ENCODE assay signal across 18 cellular contexts in the genomic region with DNA sequence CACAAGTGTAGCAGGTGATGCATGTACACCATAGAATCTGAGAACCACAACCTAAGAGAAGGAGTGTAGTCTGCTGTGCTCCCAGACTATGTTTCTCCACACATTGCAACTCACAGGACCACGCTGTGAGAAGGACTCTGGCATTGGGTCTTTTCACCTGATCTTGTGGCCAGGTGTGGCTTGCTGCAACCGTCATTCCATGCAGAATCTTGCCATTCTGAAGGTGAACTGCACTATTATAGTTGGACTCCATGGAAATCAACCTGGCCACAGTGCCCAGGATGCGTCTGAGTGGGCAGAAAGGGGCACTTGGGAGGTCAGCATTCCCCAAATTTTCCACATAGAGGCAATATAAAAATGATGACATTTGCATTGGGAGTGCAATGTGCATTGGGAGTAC.
DNase-seq lines count a peak whose midpoint lies in the region; ATAC-seq, FAIRE-seq and TF ChIP-seq lines count a peak whose summit lies in the region.
"Had no signal": no experiment of that assay in that cellular context is flagged by ENCODE, and none has a peak within 500 bp of the region (broad histone marks: within the 10 kb centered on the region; RNA-seq: fewer than 3 reads in every experiment).

No MANE protein-coding gene starts in this region.

- no peaks in the 10 kb centered on the region for H3K27me3 ChIP-seq in neutrophil
- H3K27me3 ChIP-seq: BLaER1 had no signal

- H3K9me3 ChIP-seq in neutrophil, result no peaks in the 10 kb centered on the region
- H3K9me3 ChIP-seq: BLaER1, Caco-2, HAP-1 had no signal

- peak; percentile 7 for DNase-seq in activated CD8-positive, alpha-beta T cell treated with anti-CD3 and anti-CD28 coated beads, Interleukin-2, amount 10 ng/mL, durations not matched to agents 7 days and 5 days
- DNase-seq in activated CD8-positive, alpha-beta T cell treated with anti-CD3 and anti-CD28 coated beads for 36 hours, result no peak
- DNase-seq in AG20443 (ENCODE audit: low spot score) (peak; percentile 2), left lobe of liver (ENCODE audit: low spot score) (peak; percentile 24), frontal cortex (ENCODE audit: low spot score in 2 of 2) (no peak), NCI-H187 treated with DMSO at 0.1 percent for 48 hours (lab: John Stamatoyannopoulos, UW) (no peak), islet precursor cell (no peak)
- DNase-seq: AML-193; Caco-2; CD8-positive, alpha-beta memory T cell; DND-41; GDM1; GOT3 had no signal

- H3K27ac ChIP-seq in neutrophil, result peak overlapping the region; percentile 26
- H3K27ac ChIP-seq: 22Rv1, BLaER1 had no signal

- CTCF ChIA-PET in activated CD8-positive, alpha-beta T cell treated with anti-CD3 and anti-CD28 coated beads, Interleukin-2, amount 10 ng/mL, durations not matched to agents 7 days and 5 days (lab: Charles Lee), result interaction anchor here (3.2 kb wide), 1 partner anchor 27 kb away, joined by 16 read pairs; no protein-coding TSS in a partner anchor
- CTCF ChIA-PET in activated CD8-positive, alpha-beta T cell treated with anti-CD3 and anti-CD28 coated beads for 36 hours (lab: Charles Lee), result interaction anchor here (1.4 to 5.3 kb wide), 2 partner anchors 27 to 212 kb away, joined by 3 to 44 read pairs; no protein-coding TSS in a partner anchor

- no peak overlapping the region for H3K4me3 Mint-ChIP-seq in activated CD8-positive, alpha-beta T cell treated with anti-CD3 and anti-CD28 coated beads, Interleukin-2, amount 10 ng/mL, durations not matched to agents 7 days and 5 days
- no peak overlapping the region for H3K4me3 Mint-ChIP-seq in activated CD8-positive, alpha-beta T cell treated with anti-CD3 and anti-CD28 coated beads for 36 hours
- H3K4me3 Mint-ChIP-seq: CD8-positive, alpha-beta memory T cell had no signal

- no peaks in the 10 kb centered on the region for H3K9me3 Mint-ChIP-seq in activated CD8-positive, alpha-beta T cell treated with anti-CD3 and anti-CD28 coated beads, Interleukin-2, amount 10 ng/mL, durations not matched to agents 7 days and 5 days (ENCODE audit: insufficient read depth)
- H3K9me3 Mint-ChIP-seq in activated CD8-positive, alpha-beta T cell treated with anti-CD3 and anti-CD28 coated beads for 36 hours, result no peaks in the 10 kb centered on the region
- H3K9me3 Mint-ChIP-seq: CD8-positive, alpha-beta memory T cell had no signal

- POLR2A ChIA-PET in activated CD8-positive, alpha-beta T cell treated with anti-CD3 and anti-CD28 coated beads, Interleukin-2, amount 10 ng/mL, durations not matched to agents 7 days and 5 days (lab: Charles Lee), result no interaction called here
- POLR2A ChIA-PET in activated CD8-positive, alpha-beta T cell treated with anti-CD3 and anti-CD28 coated beads for 36 hours (lab: Charles Lee), result no interaction called here

- H3K27me3 Mint-ChIP-seq in activated CD8-positive, alpha-beta T cell treated with anti-CD3 and anti-CD28 coated beads, Interleukin-2, amount 10 ng/mL, durations not matched to agents 7 days and 5 days (ENCODE audit: low read depth), result no peaks in the 10 kb centered on the region
- H3K27me3 Mint-ChIP-seq in activated CD8-positive, alpha-beta T cell treated with anti-CD3 and anti-CD28 coated beads for 36 hours, result no peaks in the 10 kb centered on the region

- TF ChIP-seq CTCF in activated CD8-positive, alpha-beta T cell treated with anti-CD3 and anti-CD28 coated beads for 36 hours (IDR thresholded peaks at IDR 0.05), result no peak
- no peak for TF ChIP-seq CTCF in neutrophil (IDR thresholded peaks at IDR 0.05)

- no peak for ATAC-seq in activated CD8-positive, alpha-beta T cell treated with anti-CD3 and anti-CD28 coated beads, Interleukin-2, amount 10 ng/mL, durations not matched to agents 7 days and 5 days
- no peak for ATAC-seq in activated CD8-positive, alpha-beta T cell treated with anti-CD3 and anti-CD28 coated beads for 36 hours
- no peak for ATAC-seq in left lobe of liver

- H3K27ac Mint-ChIP-seq in activated CD8-positive, alpha-beta T cell treated with anti-CD3 and anti-CD28 coated beads, Interleukin-2, amount 10 ng/mL, durations not matched to agents 7 days and 5 days, result no peak overlapping the region
- H3K27ac Mint-ChIP-seq in activated CD8-positive, alpha-beta T cell treated with anti-CD3 and anti-CD28 coated beads for 36 hours, result no peak overlapping the region
- H3K27ac Mint-ChIP-seq: CD8-positive, alpha-beta memory T cell had no signal

- no peaks in the 10 kb centered on the region for H3K36me3 Mint-ChIP-seq in activated CD8-positive, alpha-beta T cell treated with anti-CD3 and anti-CD28 coated beads, Interleukin-2, amount 10 ng/mL, durations not matched to agents 7 days and 5 days (ENCODE audit: low read depth)
- no peaks in the 10 kb centered on the region for H3K36me3 Mint-ChIP-seq in activated CD8-positive, alpha-beta T cell treated with anti-CD3 and anti-CD28 coated beads for 36 hours (ENCODE audit: low read depth)
- H3K36me3 Mint-ChIP-seq: CD8-positive, alpha-beta memory T cell had no signal

- no peaks in the 10 kb centered on the region for H3K4me1 Mint-ChIP-seq in activated CD8-positive, alpha-beta T cell treated with anti-CD3 and anti-CD28 coated beads, Interleukin-2, amount 10 ng/mL, durations not matched to agents 7 days and 5 days (ENCODE audit: low read depth)
- H3K4me1 Mint-ChIP-seq in activated CD8-positive, alpha-beta T cell treated with anti-CD3 and anti-CD28 coated beads for 36 hours (ENCODE audit: low read depth), result no peaks in the 10 kb centered on the region
- H3K4me1 Mint-ChIP-seq: CD8-positive, alpha-beta memory T cell had no signal

- intact Hi-C loops in activated CD8-positive, alpha-beta T cell treated with anti-CD3 and anti-CD28 coated beads for 36 hours (cut with micrococcal nuclease), result no loop called here

- H3K36me3 ChIP-seq in neutrophil, result no peaks in the 10 kb centered on the region
- H3K36me3 ChIP-seq: BLaER1, HAP-1 had no signal

- peaks cover 41 to 48% of the 10 kb centered on the region in 2 experiments for H3K4me1 ChIP-seq in neutrophil (ENCODE audit: control insufficient read depth in 1 of 2, insufficient read depth in 1 of 2, low read depth in 1 of 2, low read length in 1 of 2)
- H3K4me1 ChIP-seq: BLaER1, Caco-2, HAP-1 had no signal

- no peak overlapping the region for H3K4me3 ChIP-seq in neutrophil (ENCODE audit: low read depth in 1 of 2, low read length in 1 of 2)
- H3K4me3 ChIP-seq: BLaER1, HAP-1 had no signal

- no peak for FAIRE-seq in frontal cortex (lab: Jason Lieb, UNC)
- FAIRE-seq: GM12892 had no signal

Comparison
In these comparisons a context has a peak if more than half of its experiments do, and no peak if none do; other contexts are left out.
1. DNase-seq: peak in activated CD8-positive, alpha-beta T cell treated with anti-CD3 and anti-CD28 coated beads, Interleukin-2, amount 10 ng/mL, durations not matched to agents 7 days and 5 days (single experiment), AG20443 (single experiment) and left lobe of liver (single experiment); none in activated CD8-positive, alpha-beta T cell treated with anti-CD3 and anti-CD28 coated beads for 36 hours (single experiment), frontal cortex (0 of 2), NCI-H187 treated with DMSO at 0.1 percent for 48 hours (single experiment) and islet precursor cell (single experiment).